In the genomic region with DNA sequence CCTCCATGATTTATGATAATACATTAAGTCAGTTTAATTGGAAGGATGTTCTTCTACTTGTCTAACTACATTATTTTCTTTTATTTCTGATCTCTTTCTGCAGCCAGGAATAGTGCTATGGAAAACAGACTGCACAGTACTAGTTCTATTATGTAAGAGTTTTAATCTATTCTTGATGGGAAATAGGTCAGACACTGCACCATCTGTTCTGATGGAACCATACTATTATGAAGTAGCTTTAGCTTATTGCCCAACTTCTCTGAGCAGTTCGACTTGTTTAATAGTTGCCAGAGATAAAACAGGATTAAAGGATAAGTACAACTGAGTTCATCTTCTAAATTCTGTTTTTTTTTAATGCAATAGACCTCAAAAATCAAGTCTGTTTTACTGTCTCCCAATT, we compare ENCODE assay signal across 19 cellular contexts. TPM values are rescaled to one million over a fixed set of nuclear protein-coding genes. Genes with fewer than 3 reads are reported as not detected.
DNase-seq lines count a peak whose midpoint lies in the region; ATAC-seq and TF ChIP-seq lines count a peak whose summit lies in the region.
"Had no signal": no experiment of that assay in that cellular context is flagged by ENCODE, and none has a peak within 500 bp of the region (broad histone marks: within the 10 kb centered on the region; RNA-seq: fewer than 3 reads in every experiment).

No MANE protein-coding gene starts in this region.

- H2BK15ac ChIP-seq in IMR-90 (ENCODE audit: low read depth, low read length): no peak overlapping the region

- no peak overlapping the region for H3K56ac ChIP-seq in IMR-90 (ENCODE audit: extremely low read depth, insufficient read depth, low read length)

- CTCF ChIA-PET in A673 (lab: Charles Lee): no interaction called here
- CTCF ChIA-PET in IMR-90 (lab: Yijun Ruan, JAX): no interaction called here

- H3K27me3 ChIP-seq in A673 (replicated peaks; ENCODE audit: insufficient read depth, low read depth, low read length, poor library complexity) (no peaks in the 10 kb centered on the region), IMR-90 (ENCODE audit: control insufficient read depth, insufficient read depth, low read length) (no peaks in the 10 kb centered on the region; the same call in 1 of the 2 replicates), Karpas-422 (ENCODE audit: low read length) (no peaks in the 10 kb centered on the region)
- H3K27me3 ChIP-seq: stomach had no signal

- H3K4me3 ChIP-seq in A673 (ENCODE audit: low read depth, low read length, poor library complexity, severe bottlenecking): no peak overlapping the region
- no peak overlapping the region for H3K4me3 ChIP-seq in IMR-90 (ENCODE audit: insufficient read depth, low read depth, low read length)
- no peak overlapping the region for H3K4me3 ChIP-seq in Karpas-422 (ENCODE audit: low read length)
- H3K4me3 ChIP-seq: GM12878, stomach had no signal

- no peak overlapping the region for H4K91ac ChIP-seq in IMR-90 (ENCODE audit: insufficient read depth, low read depth, low read length)

- peaks cover 11% of the 10 kb centered on the region for H3K4me1 Mint-ChIP-seq in T-helper 2 cell treated with Interferon-gamma antibody and Interleukin-4, amounts not matched to agents 5 μg/mL and 100 μg/mL, for 36 hours (ENCODE audit: low read depth)

- H3K79me1 ChIP-seq in IMR-90 (ENCODE audit: low read depth in 1 of 2, low read length in 2 of 2): no peaks in the 10 kb centered on the region

- no peaks in the 10 kb centered on the region for H3K9me2 ChIP-seq in Karpas-422 (replicated peaks; ENCODE audit: insufficient read depth, low read length)

- dilution Hi-C loops in IMR-90 (cut with HindIII; ENCODE audit: low sequenced_read_pairs, unreplicated experiment): no loop called here

- BruUV-seq in A673 (replicated peaks; lab: Mats Ljungman, UMichigan) (no TSS peak), IMR-90 (replicated peaks; lab: Mats Ljungman, UMichigan) (no TSS peak)

- H2BK120ac ChIP-seq in IMR-90 (ENCODE audit: low read depth, low read length): no peak overlapping the region

- H2BK5ac ChIP-seq in IMR-90 (ENCODE audit: low read depth, low read length, poor library complexity, severe bottlenecking): no peak overlapping the region

- no peak for TF ChIP-seq RAD21 in IMR-90 (IDR thresholded peaks at IDR 0.05; ENCODE audit: low read length)

- H3K14ac ChIP-seq in IMR-90 (replicated peaks; ENCODE audit: low read depth, low read length): no peak overlapping the region

- ATAC-seq in IMR-90 (ENCODE audit: low read depth) (no peak), HG02981 (IDR thresholded peaks at IDR 0.05; ENCODE audit: unreplicated experiment) (no peak)
- ATAC-seq: activated naive CD4-positive, alpha-beta T cell treated with anti-CD3 and anti-CD28 coated beads, Interleukin-2, amount 50 U/mL, for 72 hours; GM12878 had no signal

- no peaks in the 10 kb centered on the region for H3K9me1 ChIP-seq in IMR-90 (ENCODE audit: insufficient read depth, low read length)

- no peaks in the 10 kb centered on the region for H3K9me3 Mint-ChIP-seq in T-helper 2 cell treated with Interferon-gamma antibody and Interleukin-4, amounts not matched to agents 5 μg/mL and 100 μg/mL, for 36 hours
- H3K9me3 Mint-ChIP-seq: activated CD4-positive, alpha-beta T cell treated with anti-CD3 and anti-CD28 coated beads, Interleukin-2, amount 10 ng/mL, durations not matched to agents 24 days and 14 days; activated naive CD4-positive, alpha-beta T cell treated with anti-CD3 and anti-CD28 coated beads, Interleukin-2, amount 50 U/mL, for 72 hours; memory B cell; nephron had no signal

- TF ChIP-seq CTCF in A673 (conservative IDR thresholded peaks at IDR 0.05; ENCODE audit: low read depth, low read length) (no peak), IMR-90 (conservative IDR thresholded peaks at IDR 0.05; ENCODE audit: low read depth, low read length) (no peak)

- H3K4me2 ChIP-seq in IMR-90 (ENCODE audit: low read depth, low read length) (no peak overlapping the region), Karpas-422 (ENCODE audit: low read depth, low read length, poor library complexity, severe bottlenecking) (no peak overlapping the region)

- no peak overlapping the region for H4K8ac ChIP-seq in IMR-90 (ENCODE audit: low read depth in 2 of 2, low read length in 2 of 2)

- H3K9me3 ChIP-seq in A673 (ENCODE audit: low read depth, low read length, poor library complexity, severe bottlenecking) (no peaks in the 10 kb centered on the region), IMR-90 (ENCODE audit: control insufficient read depth, insufficient read depth, low read length) (no peaks in the 10 kb centered on the region), Karpas-422 (ENCODE audit: low read length) (no peaks in the 10 kb centered on the region)
- H3K9me3 ChIP-seq: stomach had no signal

- in situ Hi-C loops in IMR-90 (cut with MboI; ENCODE audit: low sequenced_read_pairs): no loop called here

- POLR2A ChIA-PET in A673 (lab: Charles Lee; ENCODE audit: low non-redundant PET) (no interaction called here), IMR-90 (lab: Charles Lee; ENCODE audit: unreplicated experiment) (no interaction called here)

- no peak overlapping the region for H3K4ac ChIP-seq in IMR-90 (ENCODE audit: low read depth, low read length)

- no peak overlapping the region for H2AK5ac ChIP-seq in IMR-90 (ENCODE audit: low read depth, low read length)

- peaks cover 9% of the 10 kb centered on the region for H3K4me1 ChIP-seq in A673 (ENCODE audit: insufficient read depth, low read length, poor library complexity, severe bottlenecking)
- peaks cover 5% of the 10 kb centered on the region for H3K4me1 ChIP-seq in IMR-90 (ENCODE audit: control insufficient read depth, insufficient read depth, low read length)
- H3K4me1 ChIP-seq in Karpas-422 (ENCODE audit: low read length): peaks cover 8% of the 10 kb centered on the region
- H3K4me1 ChIP-seq: stomach had no signal

- intact Hi-C loops in A673 (cut with micrococcal nuclease; ENCODE audit: unreplicated experiment) (no loop called here), IMR-90 (cut with micrococcal nuclease) (no loop called here)

- no peaks in the 10 kb centered on the region for H3K36me3 ChIP-seq in A673 (ENCODE audit: insufficient read depth, low read length, poor library complexity, severe bottlenecking)
- H3K36me3 ChIP-seq in IMR-90 (ENCODE audit: control insufficient read depth, insufficient read depth, low read length): no peaks in the 10 kb centered on the region
- H3K36me3 ChIP-seq in Karpas-422 (ENCODE audit: insufficient read depth, low read length): no peaks in the 10 kb centered on the region

- H3K79me2 ChIP-seq in Karpas-422 (ENCODE audit: low read length): no peaks in the 10 kb centered on the region

- H4K5ac ChIP-seq in IMR-90 (ENCODE audit: low read depth, low read length): no peak overlapping the region

- peaks cover 31% of the 10 kb centered on the region for H3K36me3 Mint-ChIP-seq in T-helper 2 cell treated with Interferon-gamma antibody and Interleukin-4, amounts not matched to agents 5 μg/mL and 100 μg/mL, for 36 hours (ENCODE audit: low read depth)

- H3K27ac Mint-ChIP-seq in T-helper 2 cell treated with Interferon-gamma antibody and Interleukin-4, amounts not matched to agents 5 μg/mL and 100 μg/mL, for 36 hours: no peak overlapping the region
- H3K27ac Mint-ChIP-seq: activated CD4-positive, alpha-beta T cell treated with anti-CD3 and anti-CD28 coated beads, Interleukin-2, amount 10 ng/mL, durations not matched to agents 24 days and 14 days; activated naive CD4-positive, alpha-beta T cell treated with anti-CD3 and anti-CD28 coated beads, Interleukin-2, amount 50 U/mL, for 72 hours; memory B cell; nephron had no signal

- H2AFZ ChIP-seq in IMR-90 (replicated peaks; ENCODE audit: low read length, poor library complexity): no peak overlapping the region
- H2AFZ ChIP-seq in Karpas-422 (ENCODE audit: low read length): no peak overlapping the region

- H3K27ac ChIP-seq in A673 (ENCODE audit: low read depth, low read length, poor library complexity, severe bottlenecking) (no peak overlapping the region), IMR-90 (ENCODE audit: insufficient read depth, low read length) (no peak overlapping the region), Karpas-422 (ENCODE audit: low read length) (no peak overlapping the region)
- H3K27ac ChIP-seq: stomach had no signal

- H3K18ac ChIP-seq in IMR-90 (ENCODE audit: low read depth, low read length): no peak overlapping the region

- no peaks in the 10 kb centered on the region for H3K27me3 Mint-ChIP-seq in T-helper 2 cell treated with Interferon-gamma antibody and Interleukin-4, amounts not matched to agents 5 μg/mL and 100 μg/mL, for 36 hours (ENCODE audit: low read depth)
- H3K27me3 Mint-ChIP-seq: activated CD4-positive, alpha-beta T cell treated with anti-CD3 and anti-CD28 coated beads, Interleukin-2, amount 10 ng/mL, durations not matched to agents 24 days and 14 days; memory B cell had no signal

- H4K20me1 ChIP-seq in IMR-90 (ENCODE audit: insufficient read depth, low read length) (no peaks in the 10 kb centered on the region), Karpas-422 (ENCODE audit: insufficient read depth, low read depth, low read length) (no peaks in the 10 kb centered on the region)

- no peak overlapping the region for H3K4me3 Mint-ChIP-seq in T-helper 2 cell treated with Interferon-gamma antibody and Interleukin-4, amounts not matched to agents 5 μg/mL and 100 μg/mL, for 36 hours
- H3K4me3 Mint-ChIP-seq: activated CD4-positive, alpha-beta T cell treated with anti-CD3 and anti-CD28 coated beads, Interleukin-2, amount 10 ng/mL, durations not matched to agents 24 days and 14 days; memory B cell; nephron had no signal

- WGBS in IMR-90 (ENCODE audit: extremely low coverage in 2 of 2, insufficient read length in 1 of 2), 2 experiments: no CpG with 5 or more reads among the region's 1 CpG

- no peak overlapping the region for H3K9ac ChIP-seq in IMR-90 (ENCODE audit: low read depth, low read length)
- no peak overlapping the region for H3K9ac ChIP-seq in Karpas-422 (ENCODE audit: low read length)

- TF ChIP-seq POLR2A in IMR-90 (IDR thresholded peaks at IDR 0.05; ENCODE audit: low read depth, low read length): no peak

- H3K23ac ChIP-seq in IMR-90 (ENCODE audit: low read depth, low read length): no peak overlapping the region

- peak; percentile 19 for DNase-seq in A673 (ENCODE audit: low spot score)
- peak; percentile 36 for DNase-seq in IMR-90
- peak; percentile 95 for DNase-seq in cerebellar cortex (ENCODE audit: low spot score)
- peak; percentile 47 for DNase-seq in inferior parietal cortex (ENCODE audit: extremely low spot score)
- no peak for DNase-seq in activated CD8-positive, alpha-beta memory T cell treated with anti-CD3 and anti-CD28 coated beads, Interleukin-2, amount 50 U/mL, for 48 hours
- no peak for DNase-seq in Karpas-422
- no peak for DNase-seq in T-helper 2 cell treated with Interferon-gamma antibody and Interleukin-4, amounts not matched to agents 5 μg/mL and 100 μg/mL, for 36 hours (ENCODE audit: low spot score)
- DNase-seq: activated CD4-positive, alpha-beta T cell treated with anti-CD3 and anti-CD28 coated beads, Interleukin-2, amount 10 ng/mL, durations not matched to agents 24 days and 14 days; central memory CD4-positive, alpha-beta T cell; KG1; NCI-H1417 treated with DMSO at 0.1 percent for 48 hours; NCI-H226; SIG-M5; stomach had no signal

- H2BK20ac ChIP-seq in IMR-90 (ENCODE audit: low read depth, low read length): no peak overlapping the region

- H2AK9ac ChIP-seq in IMR-90 (replicated peaks; ENCODE audit: low read depth, low read length, poor library complexity): no peak overlapping the region

RNA-seq across cellular contexts. Expression of gene SLC46A3, which starts 13.0 kb away (rescaled TPM):
- total RNA-seq in A673 (2021) (2.3 and 3.0 TPM in 2 replicates), IMR-90 (2012; rRNA removed) (0.54 and 0.83 TPM in 2 replicates)
- polyA plus RNA-seq in IMR-90 (2012; rRNA removed): 0.86 and 0.89 TPM in 2 replicates
- polyA plus RNA-seq in IMR-90 (2012; cell fraction: cytosol; rRNA removed): 0.41 and 0.77 TPM in 2 replicates
- polyA plus RNA-seq in IMR-90 (2012; cell fraction: nucleus; rRNA removed; ENCODE audit: low replicate concordance): 0.72 and 3.0 TPM in 2 replicates
- 2.1 and 4.5 TPM in 2 replicates for total RNA-seq in Karpas-422 (2014; rRNA removed; shearing (Covaris generic); ENCODE audit: low replicate concordance)

RNA-seq across cellular contexts. Expression of gene POMP, which starts 46.8 kb away (rescaled TPM):
- total RNA-seq in A673 (2021) (150 and 185 TPM in 2 replicates), IMR-90 (2012; rRNA removed) (60.2 and 117 TPM in 2 replicates)
- 54.0 and 68.4 TPM in 2 replicates for polyA plus RNA-seq in IMR-90 (2012; rRNA removed)
- polyA plus RNA-seq in IMR-90 (2012; cell fraction: cytosol; rRNA removed): 8.4 and 14.3 TPM in 2 replicates
- 1.6 and 18.6 TPM in 2 replicates for polyA plus RNA-seq in IMR-90 (2012; cell fraction: nucleus; rRNA removed; ENCODE audit: low replicate concordance)
- total RNA-seq in Karpas-422 (2014; rRNA removed; shearing (Covaris generic); ENCODE audit: low replicate concordance): 34.4 and 57.1 TPM in 2 replicates

Comparison
In these comparisons a context has a peak if more than half of its experiments do, and no peak if none do; other contexts are left out.
1. DNase-seq: peak in A673 (single experiment), IMR-90 (single experiment), cerebellar cortex (single experiment) and inferior parietal cortex (single experiment); none in activated CD8-positive, alpha-beta memory T cell treated with anti-CD3 and anti-CD28 coated beads, Interleukin-2, amount 50 U/mL, for 48 hours (single experiment), Karpas-422 (single experiment) and T-helper 2 cell treated with Interferon-gamma antibody and Interleukin-4, amounts not matched to agents 5 μg/mL and 100 μg/mL, for 36 hours (single experiment).